ENCODE assay signal across 19 cellular contexts in genomic region chr15:44656241-44656640, GRCh38. TPM values are rescaled to one million over a fixed set of nuclear protein-coding genes. Genes with fewer than 3 reads are reported as not detected.
DNase-seq lines count a peak whose midpoint lies in the region; ATAC-seq and TF ChIP-seq lines count a peak whose summit lies in the region.
"Had no signal": no experiment of that assay in that cellular context is flagged by ENCODE, and none has a peak within 500 bp of the region (broad histone marks: within the 10 kb centered on the region; RNA-seq: fewer than 3 reads in every experiment).

No MANE protein-coding gene starts in this region.

- H3K36me3 Mint-ChIP-seq in activated T-cell treated with anti-CD3 and anti-CD28 coated beads, Interleukin-2, amount 50 U/mL, for 24 hours (ENCODE audit: low read depth): peaks cover 84% of the 10 kb centered on the region
- peaks cover 13 to 74% (median 21%) of the 10 kb centered on the region in 3 donors for H3K36me3 Mint-ChIP-seq in CD8-positive, alpha-beta memory T cell
- H3K36me3 Mint-ChIP-seq in activated naive CD8-positive, alpha-beta T cell treated with anti-CD3 and anti-CD28 coated beads for 36 hours: peaks cover 37% of the 10 kb centered on the region
- H3K36me3 Mint-ChIP-seq in progenitor cell of endocrine pancreas (ENCODE audit: insufficient read depth): peaks cover 16% of the 10 kb centered on the region

- TF ChIP-seq CTCF in progenitor cell of endocrine pancreas (IDR thresholded peaks at IDR 0.05; ENCODE audit: unreplicated experiment): no peak
- TF ChIP-seq CTCF in OCI-LY7 (conservative IDR thresholded peaks at IDR 0.05; ENCODE audit: low read length): no peak

- no peak overlapping the region for H2AFZ ChIP-seq in OCI-LY7 (ENCODE audit: low read length)

- BruUV-seq in OCI-LY7 (replicated peaks; lab: Mats Ljungman, UMichigan): no TSS peak

- H3K36me3 ChIP-seq in CD8-positive, alpha-beta memory T cell (ENCODE audit: insufficient read depth, low read length): peaks cover 26% of the 10 kb centered on the region
- peaks cover 89% of the 10 kb centered on the region for H3K36me3 ChIP-seq in OCI-LY7 (ENCODE audit: insufficient read depth, low read length)

- H3K9me3 ChIP-seq in CD8-positive, alpha-beta memory T cell (ENCODE audit: low read length): no peaks in the 10 kb centered on the region
- no peaks in the 10 kb centered on the region for H3K9me3 ChIP-seq in OCI-LY7 (ENCODE audit: low read length)
- H3K9me3 ChIP-seq: HAP-1, pancreas, suprapubic skin had no signal

- H3K79me2 ChIP-seq in OCI-LY7 (ENCODE audit: insufficient read depth, low read depth, low read length): peaks cover 10% of the 10 kb centered on the region; the same call in 1 of the 2 replicates

- no peaks in the 10 kb centered on the region for H4K20me1 ChIP-seq in OCI-LY7 (ENCODE audit: insufficient read depth, low read length)

- H3K27ac Mint-ChIP-seq in activated T-cell treated with anti-CD3 and anti-CD28 coated beads, Interleukin-2, amount 50 U/mL, for 24 hours: peak overlapping the region; percentile 42
- H3K27ac Mint-ChIP-seq in CD8-positive, alpha-beta memory T cell: peak overlapping the region in 6 of 8 donors; percentile 2 to 55 (median 50)
- peak overlapping the region; percentile 15 for H3K27ac Mint-ChIP-seq in activated naive CD8-positive, alpha-beta T cell treated with anti-CD3 and anti-CD28 coated beads for 36 hours
- peak overlapping the region; percentile 46 for H3K27ac Mint-ChIP-seq in progenitor cell of endocrine pancreas
- H3K27ac Mint-ChIP-seq: activated CD4-positive, alpha-beta memory T cell treated with anti-CD3 and anti-CD28 coated beads, Interleukin-2, amount 10 ng/mL, durations not matched to agents 7 days and 5 days; brain; T-helper 1 cell treated with Interleukin-12 subunit alpha and Interleukin-12 subunit beta and Interleukin-4 antibody, amounts not matched to agents 30 μg/mL and 1 μg/mL, for 36 hours had no signal

- no peaks in the 10 kb centered on the region for H3K9me2 ChIP-seq in OCI-LY7 (ENCODE audit: insufficient read depth, low read length)

- no peak for ATAC-seq in HG03432 (IDR thresholded peaks at IDR 0.05; ENCODE audit: unreplicated experiment)
- ATAC-seq in left lobe of liver: no peak
- ATAC-seq: pancreas, sciatic nerve had no signal

- no peaks in the 10 kb centered on the region for H3K9me3 Mint-ChIP-seq in activated T-cell treated with anti-CD3 and anti-CD28 coated beads, Interleukin-2, amount 50 U/mL, for 24 hours
- no peaks in the 10 kb centered on the region for H3K9me3 Mint-ChIP-seq in CD8-positive, alpha-beta memory T cell
- H3K9me3 Mint-ChIP-seq in activated naive CD8-positive, alpha-beta T cell treated with anti-CD3 and anti-CD28 coated beads for 36 hours: no peaks in the 10 kb centered on the region
- no peaks in the 10 kb centered on the region for H3K9me3 Mint-ChIP-seq in progenitor cell of endocrine pancreas (ENCODE audit: low read depth)
- H3K9me3 Mint-ChIP-seq: activated CD4-positive, alpha-beta memory T cell treated with anti-CD3 and anti-CD28 coated beads, Interleukin-2, amount 10 ng/mL, durations not matched to agents 7 days and 5 days; brain; T-helper 1 cell treated with Interleukin-12 subunit alpha and Interleukin-12 subunit beta and Interleukin-4 antibody, amounts not matched to agents 30 μg/mL and 1 μg/mL, for 36 hours had no signal

- POLR2A ChIA-PET in CD8-positive, alpha-beta memory T cell (lab: Charles Lee): no interaction called here
- POLR2A ChIA-PET in OCI-LY7 (lab: Charles Lee): interaction anchor here (0.8 to 1.3 kb wide), 3 partner anchors 18 to 100 kb away, joined by 3 to 4 read pairs (median 3); no protein-coding TSS in a partner anchor

- H3K4me1 ChIP-seq in CD8-positive, alpha-beta memory T cell (ENCODE audit: insufficient read depth, low read length): peaks cover 7% of the 10 kb centered on the region
- H3K4me1 ChIP-seq in OCI-LY7 (ENCODE audit: insufficient read depth, low read length, poor library complexity, severe bottlenecking): peaks cover 3% of the 10 kb centered on the region
- H3K4me1 ChIP-seq: HAP-1 had no signal

- H3K4me1 Mint-ChIP-seq in activated T-cell treated with anti-CD3 and anti-CD28 coated beads, Interleukin-2, amount 50 U/mL, for 24 hours (ENCODE audit: low read depth): peaks cover 52% of the 10 kb centered on the region
- peaks cover 32 to 60% (median 58%) of the 10 kb centered on the region in 3 donors for H3K4me1 Mint-ChIP-seq in CD8-positive, alpha-beta memory T cell
- H3K4me1 Mint-ChIP-seq in activated naive CD8-positive, alpha-beta T cell treated with anti-CD3 and anti-CD28 coated beads for 36 hours: peaks cover 33% of the 10 kb centered on the region
- peaks cover 2% of the 10 kb centered on the region for H3K4me1 Mint-ChIP-seq in progenitor cell of endocrine pancreas (ENCODE audit: low read depth)

- no peak for DNase-seq in activated T-cell treated with anti-CD3 and anti-CD28 coated beads, Interleukin-2, amount 50 U/mL, for 24 hours
- no peak for DNase-seq in activated T-cell treated with anti-CD3 and anti-CD28 coated beads, Interleukin-2, amount 50 U/mL, for 48 hours
- no peak for DNase-seq in CD8-positive, alpha-beta memory T cell
- no peak for DNase-seq in activated naive CD8-positive, alpha-beta T cell treated with anti-CD3 and anti-CD28 coated beads for 36 hours
- DNase-seq in progenitor cell of endocrine pancreas (ENCODE audit: low spot score, unreplicated experiment): no peak
- no peak for DNase-seq in OCI-LY7 (ENCODE audit: low spot score)
- DNase-seq in left lobe of liver (ENCODE audit: low spot score): no peak
- DNase-seq: activated CD4-positive, alpha-beta memory T cell treated with anti-CD3 and anti-CD28 coated beads, Interleukin-2, amount 10 ng/mL, durations not matched to agents 7 days and 5 days; C1 segment of cervical spinal cord; DMS153; NCI-H510A treated with DMSO at 0.1 percent for 48 hours; pancreas had no signal

- H3K27me3 Mint-ChIP-seq in activated T-cell treated with anti-CD3 and anti-CD28 coated beads, Interleukin-2, amount 50 U/mL, for 24 hours: no peaks in the 10 kb centered on the region
- no peaks in the 10 kb centered on the region for H3K27me3 Mint-ChIP-seq in CD8-positive, alpha-beta memory T cell
- no peaks in the 10 kb centered on the region for H3K27me3 Mint-ChIP-seq in activated naive CD8-positive, alpha-beta T cell treated with anti-CD3 and anti-CD28 coated beads for 36 hours
- H3K27me3 Mint-ChIP-seq in progenitor cell of endocrine pancreas: no peaks in the 10 kb centered on the region
- H3K27me3 Mint-ChIP-seq: activated CD4-positive, alpha-beta memory T cell treated with anti-CD3 and anti-CD28 coated beads, Interleukin-2, amount 10 ng/mL, durations not matched to agents 7 days and 5 days; brain had no signal

- CTCF ChIA-PET in CD8-positive, alpha-beta memory T cell (lab: Charles Lee): interaction anchor here (0.8 to 2.0 kb wide), 5 partner anchors 9 to 82 kb away, joined by 3 to 6 read pairs (median 3); partner anchors contain the start of genes B2M, PATL2 and TRIM69
- CTCF ChIA-PET in OCI-LY7 (lab: Charles Lee; ENCODE audit: unreplicated experiment): no interaction called here

- no peaks in the 10 kb centered on the region for H3K27me3 ChIP-seq in CD8-positive, alpha-beta memory T cell (ENCODE audit: insufficient read depth, low read length, poor library complexity, severe bottlenecking)
- H3K27me3 ChIP-seq: pancreas, suprapubic skin had no signal

- H3K4me3 Mint-ChIP-seq in activated T-cell treated with anti-CD3 and anti-CD28 coated beads, Interleukin-2, amount 50 U/mL, for 24 hours: no peak overlapping the region
- H3K4me3 Mint-ChIP-seq in CD8-positive, alpha-beta memory T cell: peak overlapping the region in 1 of 7 donors; percentile 9
- peak overlapping the region; percentile 0 for H3K4me3 Mint-ChIP-seq in activated naive CD8-positive, alpha-beta T cell treated with anti-CD3 and anti-CD28 coated beads for 36 hours
- H3K4me3 Mint-ChIP-seq in progenitor cell of endocrine pancreas (ENCODE audit: low read depth): no peak overlapping the region
- H3K4me3 Mint-ChIP-seq: activated CD4-positive, alpha-beta memory T cell treated with anti-CD3 and anti-CD28 coated beads, Interleukin-2, amount 10 ng/mL, durations not matched to agents 7 days and 5 days; brain; T-helper 1 cell treated with Interleukin-12 subunit alpha and Interleukin-12 subunit beta and Interleukin-4 antibody, amounts not matched to agents 30 μg/mL and 1 μg/mL, for 36 hours had no signal

- H3K4me2 ChIP-seq in OCI-LY7 (ENCODE audit: low read length): no peak overlapping the region

- intact Hi-C loops in OCI-LY7 (cut with micrococcal nuclease; ENCODE audit: unreplicated experiment): no loop called here

- no peak overlapping the region for H3K4me3 ChIP-seq in CD8-positive, alpha-beta memory T cell (ENCODE audit: low read length)
- H3K4me3 ChIP-seq in OCI-LY7 (ENCODE audit: low read depth, low read length, poor library complexity, severe bottlenecking): no peak overlapping the region
- H3K4me3 ChIP-seq: HAP-1, pancreas, suprapubic skin had no signal

- H3K27ac ChIP-seq in CD8-positive, alpha-beta memory T cell (ENCODE audit: low read depth, low read length): no peak overlapping the region
- H3K27ac ChIP-seq in OCI-LY7 (ENCODE audit: low read depth, low read length, poor library complexity, severe bottlenecking): no peak overlapping the region
- H3K27ac ChIP-seq: pancreas, suprapubic skin, VCaP had no signal

RNA-seq across cellular contexts. Expression of gene SPG11, which starts 7.2 kb away (rescaled TPM):
- total RNA-seq in CD8-positive, alpha-beta memory T cell: 10 to 100 TPM; 60.8 to 62.1 TPM
- 32.0 TPM for polyA plus RNA-seq in CD8-positive, alpha-beta memory T cell
- total RNA-seq in activated naive CD8-positive, alpha-beta T cell treated with anti-CD3 and anti-CD28 coated beads for 36 hours: 10 to 100 TPM; 47.6 to 51.5 TPM
- total RNA-seq in progenitor cell of endocrine pancreas (90.6 and 96.4 TPM in 2 replicates), OCI-LY7 (2022) (92.8 and 126 TPM in 2 replicates), left lobe of liver (40.6 TPM)
- 65.2 and 69.1 TPM in 2 replicates for total RNA-seq in OCI-LY7 (2014; rRNA removed; shearing (Covaris generic))

RNA-seq across cellular contexts. Expression of gene PATL2, which starts 54.9 kb away (rescaled TPM):
- total RNA-seq in CD8-positive, alpha-beta memory T cell: 1 to 10 TPM; 7.7 to 9.1 TPM
- polyA plus RNA-seq in CD8-positive, alpha-beta memory T cell: 19.8 TPM
- 1 to 10 TPM; 7.0 to 8.6 TPM for total RNA-seq in activated naive CD8-positive, alpha-beta T cell treated with anti-CD3 and anti-CD28 coated beads for 36 hours
- total RNA-seq in progenitor cell of endocrine pancreas (0.73 TPM in 1 of 2 replicates, not detected in the other), OCI-LY7 (2022) (8.6 and 8.8 TPM in 2 replicates), left lobe of liver (0.58 TPM)
- 1.1 and 4.8 TPM in 2 replicates for total RNA-seq in OCI-LY7 (2014; rRNA removed; shearing (Covaris generic))

RNA-seq across cellular contexts. Expression of gene B2M, which starts 55.1 kb away (rescaled TPM):
- total RNA-seq in CD8-positive, alpha-beta memory T cell: 1,000 to 10,000 TPM; 4,597 to 4,837 TPM
- polyA plus RNA-seq in CD8-positive, alpha-beta memory T cell: 38,920 TPM
- total RNA-seq in activated naive CD8-positive, alpha-beta T cell treated with anti-CD3 and anti-CD28 coated beads for 36 hours: 1,000 to 10,000 TPM; 3,772 to 3,785 TPM
- total RNA-seq in progenitor cell of endocrine pancreas (133 and 139 TPM in 2 replicates), OCI-LY7 (2022) (1,161 and 1,369 TPM in 2 replicates), left lobe of liver (809 TPM)
- 1,738 and 1,761 TPM in 2 replicates for total RNA-seq in OCI-LY7 (2014; rRNA removed; shearing (Covaris generic))
